In genomic region chr1:158554352-158554751, GRCh38 we compare ENCODE assay signal across 28 cellular contexts. TPM values are rescaled to one million over a fixed set of nuclear protein-coding genes. Genes with fewer than 3 reads are reported as not detected.
DNase-seq lines count a peak whose midpoint lies in the region; ATAC-seq, FAIRE-seq and TF ChIP-seq lines count a peak whose summit lies in the region.
"Had no signal": no experiment of that assay in that cellular context is flagged by ENCODE, and none has a peak within 500 bp of the region (broad histone marks: within the 10 kb centered on the region; RNA-seq: fewer than 3 reads in every experiment).

Gene OR6Y1, minus strand, starts transcription at chr1:158554405. Its CDS starts 6,300 bp downstream, at chr1:158548105.

- no peaks in the 10 kb centered on the region for H3K79me2 ChIP-seq in H1 (ENCODE audit: control insufficient read depth in 1 of 2, insufficient read depth in 2 of 2, low read length in 2 of 2)

- H3K27me3 ChIP-seq in heart right ventricle (no peaks in the 10 kb centered on the region), right atrium auricular region (no peaks in the 10 kb centered on the region), H1 (replicated peaks in 1 of 4; ENCODE audit: control insufficient read depth in 3 of 4, extremely low read depth in 1 of 4, insufficient read depth in 3 of 4, low read length in 3 of 4) (no peaks in the 10 kb centered on the region)
- H3K27me3 ChIP-seq: BE2C, BLaER1 had no signal

- POLR2A ChIA-PET in H1 (lab: Charles Lee; ENCODE audit: partially characterized antibody), result no interaction called here

- peak within 1 kb of the TSS in 2 of 10 donors; percentile 2 to 6 for H3K4me3 ChIP-seq in heart right ventricle
- no peak within 1 kb of the TSS for H3K4me3 ChIP-seq in right atrium auricular region
- no peak within 1 kb of the TSS for H3K4me3 ChIP-seq in H1 (ENCODE audit: extremely low read depth in 1 of 4, insufficient read depth in 2 of 4, low read depth in 3 of 4, low read length in 4 of 4)
- H3K4me3 ChIP-seq: BLaER1 had no signal

- H3K56ac ChIP-seq in H1 (replicated peaks; ENCODE audit: insufficient read length, low read depth, low read length), result no peak within 1 kb of the TSS

- H2BK120ac ChIP-seq in H1 (replicated peaks; ENCODE audit: low read depth, low read length), result no peak within 1 kb of the TSS

- no peak within 1 kb of the TSS for H2BK5ac ChIP-seq in H1 (ENCODE audit: low read depth, low read length)

- H3K79me1 ChIP-seq in H1 (ENCODE audit: low read depth, low read length), result no peaks in the 10 kb centered on the region

- no peak for TF ChIP-seq EP300 in H1 (IDR thresholded peaks at IDR 0.05; ENCODE audit: borderline replicate concordance in 1 of 2, low read depth in 2 of 2, low read length in 2 of 2)

- H2AFZ ChIP-seq in H1 (ENCODE audit: low read length), result peak within 1 kb of the TSS; percentile 58; the same call in 1 of the 2 replicates

- H3K23ac ChIP-seq in H1 (ENCODE audit: insufficient read length), result no peak within 1 kb of the TSS

- intact Hi-C loops in heart right ventricle (cut with DNase I), result no loop called here
- intact Hi-C loops in Right ventricle myocardium inferior (cut with DNase I), result no loop called here
- intact Hi-C loops in left ventricle myocardium superior (cut with micrococcal nuclease), result no loop called here

- no peak for TF ChIP-seq RAD21 in H1 (IDR thresholded peaks at IDR 0.05 in 1 of 2, conservative IDR thresholded peaks at IDR 0.05 in 1 of 2; ENCODE audit: low read depth in 2 of 2, low read length in 2 of 2)

- TF ChIP-seq CTCF in heart right ventricle (IDR thresholded peaks at IDR 0.05) (no peak), right atrium auricular region (IDR thresholded peaks at IDR 0.05) (no peak), H1 (IDR thresholded peaks at IDR 0.05; ENCODE audit: control extremely low read depth in 1 of 3, insufficient read depth in 1 of 3, low read depth in 1 of 3, low read length in 3 of 3) (no peak)

- no peak within 1 kb of the TSS for H3K9ac ChIP-seq in H1 (replicated peaks in 1 of 4; ENCODE audit: extremely low read depth in 1 of 4, low read depth in 3 of 4, low read length in 3 of 4)
- H3K9ac ChIP-seq: BLaER1 had no signal

- TF ChIP-seq POLR2A in H1 (IDR thresholded peaks at IDR 0.05; ENCODE audit: control extremely low read depth in 1 of 2, low read depth in 2 of 2, low read length in 2 of 2), result no peak

- no peak within 1 kb of the TSS for H4K5ac ChIP-seq in H1 (ENCODE audit: insufficient read length, low read depth, low read length)

- peak in 1 of 2 donors; percentile 21 for DNase-seq in heart right ventricle
- no peak for DNase-seq in Right ventricle myocardium inferior (ENCODE audit: missing footprints)
- DNase-seq in left ventricle myocardium superior, result no peak
- DNase-seq in right atrium auricular region (ENCODE audit: low spot score), result no peak
- DNase-seq in H1 (ENCODE audit: low read depth in 1 of 2, low spot score in 2 of 2), result no peak
- no peak for DNase-seq in activated effector memory CD4-positive, alpha-beta T cell treated with Interleukin-2 at 50 U/mL for 16 hours
- no peak for DNase-seq in DMS79 treated with DMSO at 0.1 percent for 48 hours (lab: John Stamatoyannopoulos, UW)
- DNase-seq: 8988T; ACHN; BE2C; C1 segment of cervical spinal cord; CD4-positive, alpha-beta memory T cell; CD4-positive, CD25-positive, alpha-beta regulatory T cell; CD8-positive, alpha-beta memory T cell; COR-L47; DMS 273 treated with DMSO at 0.1 percent for 48 hours; DMS153; DMS53; DMS79; GF-D8 had no signal

- no peak within 1 kb of the TSS for H4K8ac ChIP-seq in H1 (ENCODE audit: extremely low read depth, insufficient read depth, low read length)

- H3K18ac ChIP-seq in H1 (ENCODE audit: extremely low read depth, low read length), result no peak within 1 kb of the TSS

- H3K23me2 ChIP-seq in H1 (ENCODE audit: low read depth, low read length), result no peaks in the 10 kb centered on the region

- H3K36me3 ChIP-seq in heart right ventricle (no peaks in the 10 kb centered on the region), right atrium auricular region (no peaks in the 10 kb centered on the region), H1 (ENCODE audit: control insufficient read depth in 2 of 4, insufficient read depth in 4 of 4, low read length in 3 of 4) (no peaks in the 10 kb centered on the region)
- H3K36me3 ChIP-seq: BE2C, BLaER1 had no signal

- no peak within 1 kb of the TSS for H3K4ac ChIP-seq in H1 (replicated peaks; ENCODE audit: insufficient read length, low read depth, low read length)

- CTCF ChIA-PET in H1 (lab: Charles Lee; ENCODE audit: partially characterized antibody), result interaction anchor here (0.7 kb wide), 1 partner anchor 428 kb away, joined by 3 read pairs; no protein-coding TSS in a partner anchor

- no peaks in the 10 kb centered on the region for H4K20me1 ChIP-seq in H1 (replicated peaks in 1 of 2; ENCODE audit: control insufficient read depth in 1 of 2, insufficient read depth in 2 of 2, low read length in 2 of 2)
- H4K20me1 ChIP-seq: BLaER1 had no signal

- H3K27ac ChIP-seq in heart right ventricle (peak within 1 kb of the TSS in 7 of 10 donors; percentile 4 to 55 (median 28)), right atrium auricular region (peak within 1 kb of the TSS in 1 of 2 donors; percentile 16), H1 (ENCODE audit: low read depth, low read length) (no peak within 1 kb of the TSS)
- H3K27ac ChIP-seq: BLaER1 had no signal

- H2AK5ac ChIP-seq in H1 (ENCODE audit: low read depth, low read length), result no peak within 1 kb of the TSS

- no peaks in the 10 kb centered on the region for H3K9me3 ChIP-seq in heart right ventricle
- H3K9me3 ChIP-seq in right atrium auricular region, result no peaks in the 10 kb centered on the region
- H3K9me3 ChIP-seq in H1 (ENCODE audit: insufficient read depth in 2 of 2, low read depth in 1 of 2, low read length in 1 of 2), result no peaks in the 10 kb centered on the region
- H3K9me3 ChIP-seq: BE2C, BLaER1 had no signal

- H2BK12ac ChIP-seq in H1 (ENCODE audit: low read depth, low read length), result no peak within 1 kb of the TSS

- no peak within 1 kb of the TSS for H2BK15ac ChIP-seq in H1 (ENCODE audit: low read length)

- no peak within 1 kb of the TSS for H3K4me2 ChIP-seq in H1 (ENCODE audit: insufficient read depth in 1 of 2, low read depth in 2 of 2, low read length in 2 of 2)
- H3K4me2 ChIP-seq: BLaER1 had no signal

- ATAC-seq in heart right ventricle, result peak in 7 of 8 donors; percentile 35 to 82 (median 55)
- ATAC-seq in Right ventricle myocardium inferior, result no peak
- peak; percentile 56 for ATAC-seq in left ventricle myocardium superior

- WGBS in heart right ventricle, 2 donors, result 57 to 81% methylated on average over 3 of the region's 3 CpGs
- 86% methylated on average over 3 of the region's 3 CpGs; no CpG with 5 or more reads in 1 of the 2 experiments for WGBS in H1 (ENCODE audit: extremely low coverage in 1 of 2, insufficient coverage in 1 of 2, insufficient read length in 1 of 2, insufficient replicate concordance in 2 of 2, low coverage in 1 of 2, low lambda C conversion rate in 2 of 2, missing lambda C conversion rate in 1 of 2), 2 experiments

- FAIRE-seq in H1 (lab: Jason Lieb, UNC), result no peak
- FAIRE-seq: A204.1, G401.6, GM12891, GM19239 had no signal

- no peak within 1 kb of the TSS for H4K91ac ChIP-seq in H1 (replicated peaks; ENCODE audit: insufficient read length, low read length)

- H2BK20ac ChIP-seq in H1 (ENCODE audit: low read length), result no peak within 1 kb of the TSS

- no peaks in the 10 kb centered on the region for H3K4me1 ChIP-seq in heart right ventricle
- H3K4me1 ChIP-seq in right atrium auricular region, result no peaks in the 10 kb centered on the region
- H3K4me1 ChIP-seq in H1 (replicated peaks in 1 of 4; ENCODE audit: control insufficient read depth in 3 of 4, insufficient read depth in 4 of 4, low read length in 3 of 4), result no peaks in the 10 kb centered on the region
- H3K4me1 ChIP-seq: BE2C, BLaER1 had no signal

- no peak within 1 kb of the TSS for H3K14ac ChIP-seq in H1 (ENCODE audit: insufficient read length)

TF ChIP-seq in H1, 55 proteins besides CTCF, POLR2A, EP300 and RAD21:
- TF ChIP-seq NANOG (IDR thresholded peaks at IDR 0.05; ENCODE audit: insufficient read depth, low read depth, low read length, poor library complexity, severe bottlenecking), result no peak
- TF ChIP-seq YY1 (IDR thresholded peaks at IDR 0.05; ENCODE audit: low read depth, low read length), result no peak
- no peak for TF ChIP-seq EZH2 (IDR thresholded peaks at IDR 0.05; ENCODE audit: low read depth, low read length, severe bottlenecking)
- no peak for TF ChIP-seq RBBP5 (IDR thresholded peaks at IDR 0.05; ENCODE audit: borderline replicate concordance, low read depth, low read length)

RNA-seq across cellular contexts. Expression of gene OR6Y1, which starts in this region (rescaled TPM):
- total RNA-seq in heart right ventricle (not detected), Right ventricle myocardium inferior (not detected), left ventricle myocardium superior (not detected), right atrium auricular region (not detected)
- polyA plus RNA-seq in heart right ventricle (not detected), H1 (2011; rRNA removed) (not detected in 2 replicates)
- 0.07 TPM in 1 of 2 replicates, not detected in the other for total RNA-seq in H1 (2021; fragmentation: NEBNext Ultra II Directional; extraction: Animal tissue kit (Norgen Biotek cat#: 25700))
- polyA plus RNA-seq in H1 (2011; cell fraction: cytosol; rRNA removed), result not detected
- polyA plus RNA-seq in H1 (2011; cell fraction: nucleus; rRNA removed), result not detected
- polyA plus RNA-seq in H1 (2012, experiment 1 of 2), result not detected in 4 replicates
- not detected for polyA plus RNA-seq in H1 (2012, experiment 2 of 2)
- not detected for polyA plus RNA-seq in H1 (2013, experiment 1 of 2)
- polyA plus RNA-seq in H1 (2013, experiment 2 of 2), result not detected
- not detected in 2 replicates for polyA minus RNA-seq in H1 (2011; rRNA and poly(A)+ RNA removed)
- polyA minus RNA-seq in H1 (2011; cell fraction: cytosol; rRNA and poly(A)+ RNA removed), result not detected
- polyA minus RNA-seq in H1 (2011; cell fraction: nucleus; rRNA and poly(A)+ RNA removed), result not detected
- total RNA-seq: A673; CD4-positive, alpha-beta memory T cell; CD4-positive, CD25-positive, alpha-beta regulatory T cell; CD8-positive, alpha-beta memory T cell had no signal
- polyA plus RNA-seq: AG04450; CD14-positive monocyte; CD4-positive, alpha-beta memory T cell; CD4-positive, CD25-positive, alpha-beta regulatory T cell; CD8-positive, alpha-beta memory T cell had no signal

Comparison
In these comparisons a context has a peak if more than half of its experiments do, and no peak if none do; other contexts are left out.
1. Peak in ATAC-seq and H3K27ac ChIP-seq in heart right ventricle; RNA of the gene not detected or under 1 TPM.
2. Peak in ATAC-seq in left ventricle myocardium superior; RNA of the gene not detected or under 1 TPM.